ENCODE assay signal across 16 cellular contexts in genomic region chr1:166300767-166301166, GRCh38.
DNase-seq lines count a peak whose midpoint lies in the region; FAIRE-seq and TF ChIP-seq lines count a peak whose summit lies in the region.
"Had no signal": no experiment of that assay in that cellular context is flagged by ENCODE, and none has a peak within 500 bp of the region (broad histone marks: within the 10 kb centered on the region; RNA-seq: fewer than 3 reads in every experiment).

No MANE protein-coding gene starts in this region.

- H3K9me2 ChIP-seq in GM23248 (ENCODE audit: insufficient read depth), result no peaks in the 10 kb centered on the region

- no peaks in the 10 kb centered on the region for H3K36me3 ChIP-seq in effector memory CD4-positive, alpha-beta T cell (ENCODE audit: control insufficient read depth, insufficient read depth, low read length)
- no peaks in the 10 kb centered on the region for H3K36me3 ChIP-seq in GM23248 (ENCODE audit: low read depth)
- H3K36me3 ChIP-seq: BE2C had no signal

- H3K9me3 Mint-ChIP-seq in HFFc6, result peaks cover 27% of the 10 kb centered on the region
- H3K9me3 Mint-ChIP-seq: CD8-positive, alpha-beta T cell had no signal

- H3K27ac Mint-ChIP-seq in HFFc6, result no peak overlapping the region
- H3K27ac Mint-ChIP-seq: CD14-positive monocyte, IgD-negative memory B cell had no signal

- no peak overlapping the region for H3K4me3 ChIP-seq in effector memory CD4-positive, alpha-beta T cell (ENCODE audit: insufficient read depth, low read depth, low read length, poor library complexity, severe bottlenecking)
- H3K4me3 ChIP-seq in GM23248, result no peak overlapping the region
- H3K4me3 ChIP-seq: A549 had no signal

- no peak overlapping the region for H3K27ac ChIP-seq in effector memory CD4-positive, alpha-beta T cell (ENCODE audit: insufficient read depth, low read length, poor library complexity, severe bottlenecking)
- H3K27ac ChIP-seq in GM23248, result no peak overlapping the region
- H3K27ac ChIP-seq: A549 had no signal

- no peaks in the 10 kb centered on the region for H3K79me2 ChIP-seq in GM23248 (ENCODE audit: insufficient read depth)

- H3K4me1 ChIP-seq in effector memory CD4-positive, alpha-beta T cell (ENCODE audit: control insufficient read depth, insufficient read depth, low read length, poor library complexity, severe bottlenecking), result no peaks in the 10 kb centered on the region
- no peaks in the 10 kb centered on the region for H3K4me1 ChIP-seq in GM23248 (ENCODE audit: insufficient read depth)
- H3K4me1 ChIP-seq: A549, Caco-2 had no signal

- no peaks in the 10 kb centered on the region for H4K20me1 ChIP-seq in GM23248 (ENCODE audit: insufficient read depth)

- peak; percentile 9; the same call in 1 of the 2 replicates for TF ChIP-seq CTCF in HFFc6 (IDR thresholded peaks at IDR 0.05)

- H3K9ac ChIP-seq in GM23248, result no peak overlapping the region

- in situ Hi-C loops in GM23248 (cut with MboI), result no loop called here

- no peak overlapping the region for H3K4me3 Mint-ChIP-seq in HFFc6
- H3K4me3 Mint-ChIP-seq: CD14-positive monocyte; CD8-positive, alpha-beta T cell; IgD-negative memory B cell had no signal

- no peaks in the 10 kb centered on the region for H3K9me3 ChIP-seq in effector memory CD4-positive, alpha-beta T cell (ENCODE audit: control insufficient read depth, low read length)
- no peaks in the 10 kb centered on the region for H3K9me3 ChIP-seq in GM23248 (ENCODE audit: low read depth)
- H3K9me3 ChIP-seq: A549, BE2C, Caco-2 had no signal

- FAIRE-seq in TTC549 (lab: Jason Lieb, UNC), result peak; percentile 64
- FAIRE-seq: A549 had no signal

- H3K27me3 ChIP-seq in effector memory CD4-positive, alpha-beta T cell (replicated peaks; ENCODE audit: control insufficient read depth, insufficient read depth, low read length, poor library complexity, severe bottlenecking), result no peaks in the 10 kb centered on the region
- H3K27me3 ChIP-seq in GM23248 (replicated peaks; ENCODE audit: insufficient read depth), result no peaks in the 10 kb centered on the region
- H3K27me3 ChIP-seq: BE2C had no signal

- no peaks in the 10 kb centered on the region for H3K27me3 Mint-ChIP-seq in HFFc6 (ENCODE audit: insufficient read depth)
- H3K27me3 Mint-ChIP-seq: IgD-negative memory B cell had no signal

- H2AFZ ChIP-seq in GM23248, result no peak overlapping the region

- H3F3A ChIP-seq in GM23248 (ENCODE audit: insufficient read depth), result no peaks in the 10 kb centered on the region

- no peak overlapping the region for H3K4me2 ChIP-seq in GM23248 (ENCODE audit: unreplicated experiment)
- H3K4me2 ChIP-seq: A549 had no signal

- WGBS in GM23248 (ENCODE audit: low coverage in 1 of 2, low lambda C conversion rate in 2 of 2, missing lambda C conversion rate in 2 of 2), 2 experiments, result 40 to 51% methylated on average over 5 of the region's 5 CpGs

- H3K4me1 Mint-ChIP-seq in HFFc6 (ENCODE audit: low read depth), result no peaks in the 10 kb centered on the region
- H3K4me1 Mint-ChIP-seq: CD14-positive monocyte, IgD-negative memory B cell had no signal

- DNase-seq in ELR (ENCODE audit: low read depth) (peak; percentile 1), HFFc6 (no peak), M059J (ENCODE audit: low read depth) (peak; percentile 7), GM23248 (no peak)
- DNase-seq in effector memory CD4-positive, alpha-beta T cell, result no peak
- no peak for DNase-seq in activated CD4-positive, CD25-positive, alpha-beta regulatory T cell (lab: John Stamatoyannopoulos, UW)
- DNase-seq in stimulated activated CD4-positive, alpha-beta T cell treated with anti-CD3 and anti-CD28 coated beads, Interleukin-2, amount 100 ng/mL, for 24 hours, result no peak
- DNase-seq: BE2C; Caco-2; CD8-positive, alpha-beta T cell; DMS53; HCEC 1CT had no signal

- peaks cover 3% of the 10 kb centered on the region; the same call in 1 of the 2 replicates for H3K36me3 Mint-ChIP-seq in HFFc6 (ENCODE audit: low read depth)
- H3K36me3 Mint-ChIP-seq: CD14-positive monocyte; CD8-positive, alpha-beta T cell; IgD-negative memory B cell had no signal

Comparison
In these comparisons a context has a peak if more than half of its experiments do, and no peak if none do; other contexts are left out.
1. DNase-seq: peak in ELR (single experiment) and M059J (single experiment); none in HFFc6 (single experiment), effector memory CD4-positive, alpha-beta T cell (0 of 3), GM23248 (single experiment), activated CD4-positive, CD25-positive, alpha-beta regulatory T cell (0 of 4) and stimulated activated CD4-positive, alpha-beta T cell treated with anti-CD3 and anti-CD28 coated beads, Interleukin-2, amount 100 ng/mL, for 24 hours (0 of 2).